ENCODE assay signal across 3 cellular contexts in genomic region chr1:178091454-178091853, GRCh38. TPM values are rescaled to one million over a fixed set of nuclear protein-coding genes. Genes with fewer than 3 reads are reported as not detected.
"Had no signal": no experiment of that assay in that cellular context is flagged by ENCODE, and none has a peak within 500 bp of the region (broad histone marks: within the 10 kb centered on the region; RNA-seq: fewer than 3 reads in every experiment).

No MANE protein-coding gene starts in this region.

RNA-seq across cellular contexts. Expression of gene RASAL2, which starts 2.5 kb away (rescaled TPM):
- total RNA-seq: activated CD4-positive, alpha-beta memory T cell treated with anti-CD3 and anti-CD28 coated beads, Interleukin-2, amount 10 ng/mL, durations not matched to agents 7 days and 5 days; activated CD4-positive, alpha-beta T cell treated with anti-CD3 and anti-CD28 coated beads, Interleukin-2, amount 10 ng/mL, durations not matched to agents 7 days and 5 days; activated naive CD4-positive, alpha-beta T cell treated with anti-CD3 and anti-CD28 coated beads, Interleukin-2, amount 50 U/mL, for 72 hours had no signal
